8 cellular contexts compared by ENCODE assay signal in genomic region chr13:27171244-27171829, GRCh38. TPM values are rescaled to one million over a fixed set of nuclear protein-coding genes. Genes with fewer than 3 reads are reported as not detected.
A peak's percentile ranks its signal among the peaks of the same experiment; 100 is the strongest.
DNase-seq lines count a peak whose midpoint lies in the region; ATAC-seq and TF ChIP-seq lines count a peak whose summit lies in the region.

USP12 (minus strand) TSS chr13:27171811; CDS start chr13:27171639, 172 bp downstream.

- H3K9me3 Mint-ChIP-seq in CD8-positive, alpha-beta memory T cell: no peaks in the 10 kb centered on the region
- no peaks in the 10 kb centered on the region for H3K9me3 Mint-ChIP-seq in effector memory CD8-positive, alpha-beta T cell

- H3K36me3 ChIP-seq in CD8-positive, alpha-beta memory T cell (ENCODE audit: insufficient read depth, low read length): no peaks in the 10 kb centered on the region

- H3K4me3 Mint-ChIP-seq in CD8-positive, alpha-beta memory T cell: peak within 1 kb of the TSS; percentile 91 to 98 (median 97)
- H3K4me3 Mint-ChIP-seq in effector memory CD8-positive, alpha-beta T cell: peak within 1 kb of the TSS; percentile 99

- CTCF ChIA-PET in CD8-positive, alpha-beta memory T cell (lab: Charles Lee): interaction anchor here (1.7 kb wide), 1 partner anchor 99 kb away, joined by 4 read pairs; the partner anchor contains the start of gene RASL11A

- H3K27ac Mint-ChIP-seq in CD8-positive, alpha-beta memory T cell: peak within 1 kb of the TSS; percentile 94 to 99 (median 98)
- peak within 1 kb of the TSS; percentile 98 for H3K27ac Mint-ChIP-seq in effector memory CD8-positive, alpha-beta T cell

- no peaks in the 10 kb centered on the region for H3K27me3 ChIP-seq in CD8-positive, alpha-beta memory T cell (ENCODE audit: insufficient read depth, low read length, poor library complexity, severe bottlenecking)

- ATAC-seq in GM19395 (IDR thresholded peaks at IDR 0.05; ENCODE audit: unreplicated experiment) (peak; percentile 8), HG03521 (IDR thresholded peaks at IDR 0.05; ENCODE audit: unreplicated experiment) (peak; percentile 17)
- ATAC-seq in activated CD4-positive, CD25-positive, alpha-beta regulatory T cell treated with anti-CD3 and anti-CD28 coated beads, Interleukin-2, amount 50 U/mL, for 24 hours: peak; percentile 1 to 7
- ATAC-seq in effector memory CD8-positive, alpha-beta T cell (replicated peaks): no peak

- DNase-seq in CD8-positive, alpha-beta memory T cell: peak in 2 of 5 donors; percentile 18 to 28
- DNase-seq in effector memory CD8-positive, alpha-beta T cell: peak in 1 of 3 experiments; percentile 5
- no peak for DNase-seq in mucosa of gallbladder (ENCODE audit: low spot score)
- DNase-seq in SW 1271 (lab: John Stamatoyannopoulos, UW): no peak

- H3K27me3 Mint-ChIP-seq in CD8-positive, alpha-beta memory T cell: no peaks in the 10 kb centered on the region
- H3K27me3 Mint-ChIP-seq in effector memory CD8-positive, alpha-beta T cell: no peaks in the 10 kb centered on the region

- POLR2A ChIA-PET in CD8-positive, alpha-beta memory T cell (lab: Charles Lee): interaction anchor here (0.9 kb wide), 1 partner anchor 40 kb away, joined by 3 read pairs; no protein-coding TSS in a partner anchor

- H3K9me3 ChIP-seq in CD8-positive, alpha-beta memory T cell (ENCODE audit: low read length): no peaks in the 10 kb centered on the region

- peak within 1 kb of the TSS; percentile 75 for H3K27ac ChIP-seq in CD8-positive, alpha-beta memory T cell (ENCODE audit: low read depth, low read length)

- peaks cover 0 to 9% (median 0%) of the 10 kb centered on the region in 3 donors for H3K36me3 Mint-ChIP-seq in CD8-positive, alpha-beta memory T cell
- H3K36me3 Mint-ChIP-seq in effector memory CD8-positive, alpha-beta T cell (ENCODE audit: insufficient read depth): peaks cover 12% of the 10 kb centered on the region

- H3K4me1 Mint-ChIP-seq in CD8-positive, alpha-beta memory T cell: peaks cover 43 to 54% (median 51%) of the 10 kb centered on the region in 3 donors
- peaks cover 28 to 39% of the 10 kb centered on the region in 2 donors for H3K4me1 Mint-ChIP-seq in effector memory CD8-positive, alpha-beta T cell (ENCODE audit: low read depth in 2 of 2)

- peak within 1 kb of the TSS; percentile 83 for H3K4me3 ChIP-seq in CD8-positive, alpha-beta memory T cell (ENCODE audit: low read length)

- H3K4me1 ChIP-seq in CD8-positive, alpha-beta memory T cell (ENCODE audit: insufficient read depth, low read length): peaks cover 41% of the 10 kb centered on the region

- no peak for TF ChIP-seq CTCF in subcutaneous adipose tissue (IDR thresholded peaks at IDR 0.05; ENCODE audit: low read depth)

RNA-seq across cellular contexts. Expression of gene USP12, which starts in this region (rescaled TPM):
- total RNA-seq in CD8-positive, alpha-beta memory T cell: 10 to 100 TPM; 72.1 to 73.2 TPM
- polyA plus RNA-seq in CD8-positive, alpha-beta memory T cell: 14.5 TPM
- total RNA-seq in mucosa of gallbladder: 27.0 TPM
- total RNA-seq in subcutaneous adipose tissue: 10 to 100 TPM; 26.2 to 39.0 (median 28.9) TPM
